ENCODE assay signal across 17 cellular contexts in the genomic region with DNA sequence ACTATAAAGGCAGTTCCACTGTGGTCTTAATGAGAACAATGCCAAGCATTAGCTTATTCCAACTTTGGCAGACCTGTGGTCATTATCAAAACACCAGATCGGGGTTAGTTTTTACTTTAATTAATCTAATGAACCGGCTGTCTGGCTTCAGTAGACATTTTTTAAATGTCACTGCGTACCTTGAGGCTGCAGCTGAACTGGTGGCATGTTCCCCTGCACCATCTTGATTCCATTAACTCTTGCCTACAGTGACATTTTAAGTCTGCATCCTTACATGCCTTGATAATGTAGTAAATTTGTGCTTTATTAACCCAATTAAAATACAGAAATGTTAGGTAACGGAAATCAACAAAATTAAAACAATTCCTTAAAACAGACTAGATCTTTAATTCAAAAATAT.
DNase-seq lines count a peak whose midpoint lies in the region; ATAC-seq and TF ChIP-seq lines count a peak whose summit lies in the region.
"Had no signal": no experiment of that assay in that cellular context is flagged by ENCODE, and none has a peak within 500 bp of the region (broad histone marks: within the 10 kb centered on the region; RNA-seq: fewer than 3 reads in every experiment).

No MANE protein-coding gene starts in this region.

- H3K4me1 ChIP-seq in Karpas-422 (ENCODE audit: low read length), result peaks cover 21% of the 10 kb centered on the region
- H3K4me1 ChIP-seq in esophagus muscularis mucosa, result peaks cover 0 to 22% (median 17%) of the 10 kb centered on the region in 4 donors
- H3K4me1 ChIP-seq: A549, Caco-2 had no signal

- no peak overlapping the region for H3K4me2 ChIP-seq in Karpas-422 (ENCODE audit: low read depth, low read length, poor library complexity, severe bottlenecking)
- H3K4me2 ChIP-seq: A549 had no signal

- DNase-seq in Karpas-422, result no peak
- DNase-seq in esophagus muscularis mucosa (ENCODE audit: extremely low spot score), result peak; percentile 39
- DNase-seq in MCF 10A (ENCODE audit: unreplicated experiment), result no peak
- DNase-seq in type B pancreatic cell (ENCODE audit: extremely low spot score, unreplicated experiment), result no peak
- DNase-seq: AML-193; Caco-2; Calu3; CD4-positive, alpha-beta T cell; CD8-positive, alpha-beta T cell; DMS79 treated with DMSO at 0.1 percent for 48 hours; GF-D8 had no signal

- no peaks in the 10 kb centered on the region for H3K9me3 ChIP-seq in Karpas-422 (ENCODE audit: low read length)
- H3K9me3 ChIP-seq in esophagus muscularis mucosa, result no peaks in the 10 kb centered on the region
- H3K9me3 ChIP-seq: A549, Caco-2 had no signal

- no peak overlapping the region for H2AFZ ChIP-seq in Karpas-422 (ENCODE audit: low read length)

- intact Hi-C loops in esophagus muscularis mucosa (cut with DNase I) (no loop called here), MCF 10A (cut with micrococcal nuclease) (no loop called here)

- TF ChIP-seq CTCF in esophagus muscularis mucosa (IDR thresholded peaks at IDR 0.05), result no peak
- TF ChIP-seq CTCF in MCF 10A (IDR thresholded peaks at IDR 0.05; ENCODE audit: unreplicated experiment), result no peak
- no peak for TF ChIP-seq CTCF in type B pancreatic cell (conservative IDR thresholded peaks at IDR 0.05)

- H3K27ac ChIP-seq in Karpas-422 (ENCODE audit: low read length) (peak overlapping the region; percentile 72; the same call in 1 of the 2 replicates), esophagus muscularis mucosa (replicated peaks in 1 of 4) (no peak overlapping the region)
- H3K27ac ChIP-seq: 22Rv1; A549; BLaER1 treated with 17β-estradiol and CSF1 and Interleukin-3, amounts not matched to agents 10 nM and 100 nM; C4-2B had no signal

- H3K27ac Mint-ChIP-seq in MCF 10A (ENCODE audit: low read depth, unreplicated experiment) (no peak overlapping the region), type B pancreatic cell (no peak overlapping the region)
- H3K27ac Mint-ChIP-seq: B cell; CD4-positive, alpha-beta T cell; CD8-positive, alpha-beta T cell had no signal

- H3K36me3 ChIP-seq in Karpas-422 (ENCODE audit: insufficient read depth, low read length) (no peaks in the 10 kb centered on the region), esophagus muscularis mucosa (peaks cover 0 to 6% (median 2%) of the 10 kb centered on the region in 4 donors)

- H3K9me2 ChIP-seq in Karpas-422 (replicated peaks; ENCODE audit: insufficient read depth, low read length), result no peaks in the 10 kb centered on the region

- H3K27me3 Mint-ChIP-seq in MCF 10A (ENCODE audit: insufficient read depth, unreplicated experiment) (no peaks in the 10 kb centered on the region), type B pancreatic cell (no peaks in the 10 kb centered on the region)
- H3K27me3 Mint-ChIP-seq: B cell; CD4-positive, alpha-beta T cell had no signal

- CTCF ChIA-PET in MCF 10A (lab: Yijun Ruan, JAX), result interaction anchor here (0.6 to 0.8 kb wide), 2 partner anchors 27 to 29 kb away, joined by 3 to 4 read pairs; no protein-coding TSS in a partner anchor

- no TSS peak for BruUV-seq in MCF 10A (replicated peaks; lab: Mats Ljungman, UMichigan)

- H3K36me3 Mint-ChIP-seq in MCF 10A (ENCODE audit: insufficient read depth, unreplicated experiment) (no peaks in the 10 kb centered on the region), type B pancreatic cell (peaks cover 11% of the 10 kb centered on the region)

- H3K27me3 ChIP-seq in Karpas-422 (ENCODE audit: low read length) (no peaks in the 10 kb centered on the region), esophagus muscularis mucosa (no peaks in the 10 kb centered on the region)
- H3K27me3 ChIP-seq: BLaER1 treated with 17β-estradiol and CSF1 and Interleukin-3, amounts not matched to agents 10 nM and 100 nM had no signal

- no peak overlapping the region for H3K9ac ChIP-seq in Karpas-422 (ENCODE audit: low read length)
- H3K9ac ChIP-seq: BLaER1 treated with 17β-estradiol and CSF1 and Interleukin-3, amounts not matched to agents 10 nM and 100 nM had no signal

- H3K9me3 Mint-ChIP-seq in MCF 10A (ENCODE audit: unreplicated experiment) (no peaks in the 10 kb centered on the region), type B pancreatic cell (no peaks in the 10 kb centered on the region)
- H3K9me3 Mint-ChIP-seq: CD8-positive, alpha-beta T cell had no signal

- H3K4me3 Mint-ChIP-seq in MCF 10A (ENCODE audit: unreplicated experiment) (no peak overlapping the region), type B pancreatic cell (no peak overlapping the region)
- H3K4me3 Mint-ChIP-seq: B cell; CD4-positive, alpha-beta T cell; CD8-positive, alpha-beta T cell had no signal

- peaks cover 5% of the 10 kb centered on the region for H3K4me1 Mint-ChIP-seq in MCF 10A (ENCODE audit: insufficient read depth, unreplicated experiment)
- peaks cover 7% of the 10 kb centered on the region for H3K4me1 Mint-ChIP-seq in type B pancreatic cell (ENCODE audit: unreplicated experiment)

- no peak for ATAC-seq in SK-N-SH treated with all-trans-retinoic acid at 6 μM for 48 hours
- ATAC-seq: A549; CD8-positive, alpha-beta T cell had no signal

- H3K4me3 ChIP-seq in Karpas-422 (ENCODE audit: low read length), result no peak overlapping the region
- H3K4me3 ChIP-seq in esophagus muscularis mucosa, result no peak overlapping the region
- H3K4me3 ChIP-seq: A549; BLaER1 treated with 17β-estradiol and CSF1 and Interleukin-3, amounts not matched to agents 10 nM and 100 nM had no signal

- TF ChIP-seq EP300 in esophagus muscularis mucosa (IDR thresholded peaks at IDR 0.05), result no peak

- POLR2A ChIA-PET in MCF 10A (lab: Yijun Ruan, JAX), result interaction anchor here (0.6 kb wide), 1 partner anchor 710 kb away, joined by 3 read pairs; no protein-coding TSS in a partner anchor

- 60% methylated on average over 4 of the region's 4 CpGs for WGBS in esophagus muscularis mucosa

- TF ChIP-seq POLR2A in esophagus muscularis mucosa (IDR thresholded peaks at IDR 0.05; ENCODE audit: low read depth), result no peak

- H3K79me2 ChIP-seq in Karpas-422 (ENCODE audit: low read length), result no peaks in the 10 kb centered on the region

- no peaks in the 10 kb centered on the region for H4K20me1 ChIP-seq in Karpas-422 (ENCODE audit: insufficient read depth, low read depth, low read length)
- H4K20me1 ChIP-seq: BLaER1 treated with 17β-estradiol and CSF1 and Interleukin-3, amounts not matched to agents 10 nM and 100 nM had no signal

TF ChIP-seq in SK-N-SH treated with all-trans-retinoic acid at 6 μM for 48 hours, 23 proteins besides CTCF, POLR2A, EP300 and RAD21:
- TF ChIP-seq, protein P1, sequence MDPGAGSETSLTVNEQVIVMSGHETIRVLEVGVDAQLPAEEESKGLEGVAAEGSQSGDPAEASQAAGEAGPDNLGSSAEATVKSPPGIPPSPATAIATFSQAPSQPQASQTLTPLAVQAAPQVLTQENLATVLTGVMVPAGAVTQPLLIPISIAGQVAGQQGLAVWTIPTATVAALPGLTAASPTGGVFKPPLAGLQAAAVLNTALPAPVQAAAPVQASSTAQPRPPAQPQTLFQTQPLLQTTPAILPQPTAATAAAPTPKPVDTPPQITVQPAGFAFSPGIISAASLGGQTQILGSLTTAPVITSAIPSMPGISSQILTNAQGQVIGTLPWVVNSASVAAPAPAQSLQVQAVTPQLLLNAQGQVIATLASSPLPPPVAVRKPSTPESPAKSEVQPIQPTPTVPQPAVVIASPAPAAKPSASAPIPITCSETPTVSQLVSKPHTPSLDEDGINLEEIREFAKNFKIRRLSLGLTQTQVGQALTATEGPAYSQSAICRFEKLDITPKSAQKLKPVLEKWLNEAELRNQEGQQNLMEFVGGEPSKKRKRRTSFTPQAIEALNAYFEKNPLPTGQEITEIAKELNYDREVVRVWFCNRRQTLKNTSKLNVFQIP (CRISPR knock-in tag; IDR thresholded peaks at IDR 0.05; ENCODE audit: borderline replicate concordance, low read depth), result no peak
- TF ChIP-seq TCF4 (CRISPR knock-in tag; IDR thresholded peaks at IDR 0.05; ENCODE audit: borderline replicate concordance), result peak; percentile 36; the same call in 1 of the 2 replicates
- TF ChIP-seq BACH2 (CRISPR knock-in tag; IDR thresholded peaks at IDR 0.05; ENCODE audit: borderline replicate concordance), result no peak
- TF ChIP-seq, protein P2, sequence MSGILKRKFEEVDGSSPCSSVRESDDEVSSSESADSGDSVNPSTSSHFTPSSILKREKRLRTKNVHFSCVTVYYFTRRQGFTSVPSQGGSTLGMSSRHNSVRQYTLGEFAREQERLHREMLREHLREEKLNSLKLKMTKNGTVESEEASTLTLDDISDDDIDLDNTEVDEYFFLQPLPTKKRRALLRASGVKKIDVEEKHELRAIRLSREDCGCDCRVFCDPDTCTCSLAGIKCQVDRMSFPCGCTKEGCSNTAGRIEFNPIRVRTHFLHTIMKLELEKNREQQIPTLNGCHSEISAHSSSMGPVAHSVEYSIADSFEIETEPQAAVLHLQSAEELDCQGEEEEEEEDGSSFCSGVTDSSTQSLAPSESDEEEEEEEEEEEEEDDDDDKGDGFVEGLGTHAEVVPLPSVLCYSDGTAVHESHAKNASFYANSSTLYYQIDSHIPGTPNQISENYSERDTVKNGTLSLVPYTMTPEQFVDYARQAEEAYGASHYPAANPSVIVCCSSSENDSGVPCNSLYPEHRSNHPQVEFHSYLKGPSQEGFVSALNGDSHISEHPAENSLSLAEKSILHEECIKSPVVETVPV (CRISPR knock-in tag; IDR thresholded peaks at IDR 0.05), result no peak
